In genomic region chr11:64246874-64247728, GRCh38 we compare ENCODE assay signal across 8 cellular contexts. TPM values are rescaled to one million over a fixed set of nuclear protein-coding genes. Genes with fewer than 3 reads are reported as not detected.
DNase-seq lines count a peak whose midpoint lies in the region; ATAC-seq and TF ChIP-seq lines count a peak whose summit lies in the region.

PPP1R14B (minus strand) TSS chr11:64246943; CDS start chr11:64246673, 270 bp downstream.

- in situ Hi-C loops in KBM-7 (cut with MboI; ENCODE audit: low pct_unique_long_range_greater_than_20kb, low sequenced_read_pairs) = no loop called here

- H3K27me3 ChIP-seq in Peyer's patch (no peaks in the 10 kb centered on the region), esophagus (ENCODE audit: control insufficient read depth in 1 of 2, insufficient read depth in 2 of 2, low read length in 2 of 2) (no peaks in the 10 kb centered on the region)

- H3K4me3 ChIP-seq in Peyer's patch (peak within 1 kb of the TSS; percentile 48 to 82 (median 67)), esophagus (ENCODE audit: low read depth in 1 of 2, low read length in 2 of 2) (peak within 1 kb of the TSS; percentile 69 to 78)

- peak; percentile 28 for ATAC-seq in GM18907 (IDR thresholded peaks at IDR 0.05; ENCODE audit: unreplicated experiment)

- peak in 5 of 6 experiments; percentile 7 to 34 (median 28) for TF ChIP-seq CTCF in Peyer's patch (IDR thresholded peaks at IDR 0.05)

- 1 to 3% methylated on average over 57 to 73 of the region's 73 CpGs for WGBS in esophagus, 2 donors

- H3K36me3 ChIP-seq in Peyer's patch (peaks cover 0 to 7% (median 0%) of the 10 kb centered on the region in 3 donors), esophagus (ENCODE audit: control insufficient read depth in 2 of 2, insufficient read depth in 2 of 2, low read length in 1 of 2) (peaks cover 0 to 13% of the 10 kb centered on the region in 2 donors)

- TF ChIP-seq POLR2A in Peyer's patch (IDR thresholded peaks at IDR 0.05) = peak; percentile 22 to 48

- H3K9me3 ChIP-seq in Peyer's patch (no peaks in the 10 kb centered on the region), esophagus (ENCODE audit: control insufficient read depth in 2 of 2, insufficient read depth in 1 of 2, low read depth in 1 of 2, low read length in 1 of 2) (no peaks in the 10 kb centered on the region)

- H3K4me1 ChIP-seq in Peyer's patch (peaks cover 0 to 69% (median 21%) of the 10 kb centered on the region in 4 donors), esophagus (ENCODE audit: control insufficient read depth in 2 of 2, insufficient read depth in 2 of 2, low read length in 1 of 2) (peaks cover 10 to 20% of the 10 kb centered on the region in 2 donors)

- peak within 1 kb of the TSS; percentile 87 to 96 (median 90) for H3K27ac ChIP-seq in Peyer's patch
- peak within 1 kb of the TSS; percentile 97 to 98 for H3K27ac ChIP-seq in esophagus (ENCODE audit: low read depth in 2 of 2, low read length in 1 of 2)

- DNase-seq in 8988T (peak; percentile 99), KBM-7 (peak; percentile 84), Peyer's patch (peak; percentile 85 to 95 (median 94)), mucosa of gallbladder (ENCODE audit: low spot score) (peak; percentile 82)
- DNase-seq in activated T-cell treated with anti-CD3 and anti-CD28 coated beads, Interleukin-2, amount 50 U/mL, for 48 hours = peak; percentile 87 to 89
- DNase-seq in stimulated activated CD8-positive, alpha-beta memory T cell treated with anti-CD3 and anti-CD28 coated beads, Interleukin-7, amount 100 ng/mL, for 24 hours (ENCODE audit: low read depth) = peak; percentile 67

RNA-seq across cellular contexts. Expression of gene PPP1R14B, which starts in this region (rescaled TPM):
- total RNA-seq in Peyer's patch (100 to 1,000 TPM in 1 of 4 donors, 10 to 100 TPM in 3; 78.7 to 101 (median 99.0) TPM), mucosa of gallbladder (74.7 TPM)
- 100 to 1,000 TPM; 211 to 349 TPM for polyA plus RNA-seq in esophagus

Comparison
In these comparisons a context has a peak if more than half of its experiments do, and no peak if none do; other contexts are left out.
1. Peak in every context shown above with its lines: DNase-seq, ATAC-seq, H3K4me3 ChIP-seq and H3K27ac ChIP-seq.